Comparison of ENCODE assay signal across 21 cellular contexts in the genomic region with DNA sequence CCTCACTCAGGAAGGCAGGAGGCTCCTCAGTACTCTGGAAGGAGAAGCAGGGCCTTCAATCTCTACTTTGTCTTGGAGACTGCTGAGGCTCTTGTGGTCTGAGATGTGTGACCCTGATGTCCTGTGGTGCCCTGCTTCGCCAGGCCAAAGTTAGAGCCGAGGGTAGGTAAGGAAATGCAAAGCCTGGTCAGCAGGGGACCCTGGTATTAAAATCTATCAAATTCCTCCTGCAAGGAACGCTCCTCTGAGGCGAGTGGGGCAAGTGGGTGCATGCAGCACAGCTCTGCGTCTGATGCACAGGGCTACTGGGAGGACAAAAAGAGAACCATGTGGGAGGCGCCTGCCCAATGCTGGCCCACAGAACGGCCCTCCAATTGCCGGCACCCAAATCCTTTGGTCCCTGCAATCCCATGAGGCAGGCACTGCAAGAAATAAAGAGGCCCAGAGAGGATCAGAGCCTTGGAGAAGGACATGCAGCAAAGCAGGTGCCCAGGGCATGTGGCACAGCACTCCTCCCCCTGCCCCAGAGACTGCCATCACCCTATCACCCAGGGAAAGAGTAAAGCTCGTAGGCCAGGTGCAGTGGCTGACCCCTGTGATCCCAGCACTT. TPM values are rescaled to one million over a fixed set of nuclear protein-coding genes. Genes with fewer than 3 reads are reported as not detected.
DNase-seq lines count a peak whose midpoint lies in the region; ATAC-seq and TF ChIP-seq lines count a peak whose summit lies in the region.
"Had no signal": no experiment of that assay in that cellular context is flagged by ENCODE, and none has a peak within 500 bp of the region (broad histone marks: within the 10 kb centered on the region; RNA-seq: fewer than 3 reads in every experiment).

No MANE protein-coding gene starts in this region.

- intact Hi-C loops in left cardiac atrium (cut with DNase I) (no loop called here), Right ventricle myocardium inferior (cut with DNase I) (no loop called here)

- no peak overlapping the region for H3K4me3 ChIP-seq in WERI-Rb-1 (ENCODE audit: low read depth, low read length)
- H3K4me3 ChIP-seq: breast epithelium, gastroesophageal sphincter, testis had no signal

- H3K4me1 Mint-ChIP-seq in WTC11, result peaks cover 27% of the 10 kb centered on the region

- ATAC-seq in left cardiac atrium (no peak), Right ventricle myocardium inferior (no peak), WTC11 (peak; percentile 23), GM19463 (IDR thresholded peaks at IDR 0.05; ENCODE audit: unreplicated experiment) (no peak), GM18519 (IDR thresholded peaks at IDR 0.05; ENCODE audit: low FRiP score, unreplicated experiment) (no peak)
- ATAC-seq: gastroesophageal sphincter, left lobe of liver had no signal

- H3K27ac Mint-ChIP-seq in WTC11, result no peak overlapping the region

- H3K27ac ChIP-seq in WERI-Rb-1, result no peak overlapping the region
- H3K27ac ChIP-seq: breast epithelium, gastroesophageal sphincter, KMS-11, neutrophil, testis had no signal

- H3K36me3 ChIP-seq in WERI-Rb-1, result no peaks in the 10 kb centered on the region
- H3K36me3 ChIP-seq: breast epithelium, gastroesophageal sphincter, neutrophil had no signal

- peak; percentile 3 for DNase-seq in left cardiac atrium
- no peak for DNase-seq in Right ventricle myocardium inferior (ENCODE audit: missing footprints)
- no peak for DNase-seq in WTC11 (ENCODE audit: low spot score)
- DNase-seq in mesenteric fat pad (ENCODE audit: low spot score), result peak; percentile 62
- no peak for DNase-seq in WERI-Rb-1
- DNase-seq: activated CD4-positive, alpha-beta T cell treated with anti-CD3 and anti-CD28 coated beads, Interleukin-2, amount 50 U/mL, for 1 hour; activated T-cell treated with anti-CD3 and anti-CD28 coated beads, Interleukin-2, amount 50 U/mL, for 48 hours; erythroblast; NCI-H1048; NCI-H2029; NCI-H446 treated with DMSO at 0.1 percent for 48 hours; NK-92 treated with Interleukin-12 subunit alpha and Interleukin-12 subunit beta, amount 100 ng/mL, for 24 hours; testis had no signal

- POLR2A ChIA-PET in WTC11 (lab: Charles Lee), result no interaction called here

- H3K36me3 Mint-ChIP-seq in WTC11, result no peaks in the 10 kb centered on the region

- H3K9me3 Mint-ChIP-seq in WTC11, result no peaks in the 10 kb centered on the region

- H3K27me3 ChIP-seq in WERI-Rb-1 (ENCODE audit: insufficient read depth, low read depth, severe bottlenecking), result no peaks in the 10 kb centered on the region
- H3K27me3 ChIP-seq: breast epithelium, gastroesophageal sphincter, neutrophil, testis had no signal

- H3K27me3 Mint-ChIP-seq in WTC11 (ENCODE audit: low read depth), result peaks cover 5% of the 10 kb centered on the region

- H3K9me3 ChIP-seq in WERI-Rb-1 (ENCODE audit: severe bottlenecking), result no peaks in the 10 kb centered on the region
- H3K9me3 ChIP-seq: breast epithelium, Caco-2, gastroesophageal sphincter, neutrophil, testis had no signal

- no peak overlapping the region for H3K4me3 Mint-ChIP-seq in WTC11

- TF ChIP-seq CTCF in WTC11 (IDR thresholded peaks at IDR 0.05), result no peak
- no peak for TF ChIP-seq CTCF in WERI-Rb-1 (IDR thresholded peaks at IDR 0.05; ENCODE audit: low read depth, low read length)

- CTCF ChIA-PET in WTC11 (lab: Charles Lee), result interaction anchor here (0.5 kb wide), 1 partner anchor 156 kb away, joined by 4 read pairs; no protein-coding TSS in a partner anchor

TF ChIP-seq in WTC11, 78 proteins besides CTCF, POLR2A, EP300 and RAD21:
- TF ChIP-seq KAT7 (CRISPR knock-in tag; IDR thresholded peaks at IDR 0.05; ENCODE audit: borderline replicate concordance) (no peak), ATF2 (CRISPR knock-in tag; IDR thresholded peaks at IDR 0.05; ENCODE audit: borderline replicate concordance, low read depth) (no peak), PRRX2 (CRISPR knock-in tag; IDR thresholded peaks at IDR 0.05) (no peak), ZMAT4 (CRISPR knock-in tag; IDR thresholded peaks at IDR 0.05) (no peak), NFE2L1 (CRISPR knock-in tag; IDR thresholded peaks at IDR 0.05) (no peak), ESRRA (CRISPR knock-in tag; IDR thresholded peaks at IDR 0.05; ENCODE audit: borderline replicate concordance) (no peak), ZNF138 (CRISPR knock-in tag; conservative IDR thresholded peaks at IDR 0.05) (no peak), OVOL2 (CRISPR knock-in tag; IDR thresholded peaks at IDR 0.05; ENCODE audit: borderline replicate concordance) (no peak), GTF2I (CRISPR knock-in tag; conservative IDR thresholded peaks at IDR 0.05) (no peak), HMGA2 (CRISPR knock-in tag; IDR thresholded peaks at IDR 0.05) (no peak), ZNF396 (CRISPR knock-in tag; IDR thresholded peaks at IDR 0.05; ENCODE audit: borderline replicate concordance) (no peak), SMAD4 (CRISPR knock-in tag; IDR thresholded peaks at IDR 0.05) (no peak)
- TF ChIP-seq, protein P1, sequence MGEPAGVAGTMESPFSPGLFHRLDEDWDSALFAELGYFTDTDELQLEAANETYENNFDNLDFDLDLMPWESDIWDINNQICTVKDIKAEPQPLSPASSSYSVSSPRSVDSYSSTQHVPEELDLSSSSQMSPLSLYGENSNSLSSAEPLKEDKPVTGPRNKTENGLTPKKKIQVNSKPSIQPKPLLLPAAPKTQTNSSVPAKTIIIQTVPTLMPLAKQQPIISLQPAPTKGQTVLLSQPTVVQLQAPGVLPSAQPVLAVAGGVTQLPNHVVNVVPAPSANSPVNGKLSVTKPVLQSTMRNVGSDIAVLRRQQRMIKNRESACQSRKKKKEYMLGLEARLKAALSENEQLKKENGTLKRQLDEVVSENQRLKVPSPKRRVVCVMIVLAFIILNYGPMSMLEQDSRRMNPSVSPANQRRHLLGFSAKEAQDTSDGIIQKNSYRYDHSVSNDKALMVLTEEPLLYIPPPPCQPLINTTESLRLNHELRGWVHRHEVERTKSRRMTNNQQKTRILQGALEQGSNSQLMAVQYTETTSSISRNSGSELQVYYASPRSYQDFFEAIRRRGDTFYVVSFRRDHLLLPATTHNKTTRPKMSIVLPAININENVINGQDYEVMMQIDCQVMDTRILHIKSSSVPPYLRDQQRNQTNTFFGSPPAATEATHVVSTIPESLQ (CRISPR knock-in tag; IDR thresholded peaks at IDR 0.05), result no peak
- TF ChIP-seq, protein P2, sequence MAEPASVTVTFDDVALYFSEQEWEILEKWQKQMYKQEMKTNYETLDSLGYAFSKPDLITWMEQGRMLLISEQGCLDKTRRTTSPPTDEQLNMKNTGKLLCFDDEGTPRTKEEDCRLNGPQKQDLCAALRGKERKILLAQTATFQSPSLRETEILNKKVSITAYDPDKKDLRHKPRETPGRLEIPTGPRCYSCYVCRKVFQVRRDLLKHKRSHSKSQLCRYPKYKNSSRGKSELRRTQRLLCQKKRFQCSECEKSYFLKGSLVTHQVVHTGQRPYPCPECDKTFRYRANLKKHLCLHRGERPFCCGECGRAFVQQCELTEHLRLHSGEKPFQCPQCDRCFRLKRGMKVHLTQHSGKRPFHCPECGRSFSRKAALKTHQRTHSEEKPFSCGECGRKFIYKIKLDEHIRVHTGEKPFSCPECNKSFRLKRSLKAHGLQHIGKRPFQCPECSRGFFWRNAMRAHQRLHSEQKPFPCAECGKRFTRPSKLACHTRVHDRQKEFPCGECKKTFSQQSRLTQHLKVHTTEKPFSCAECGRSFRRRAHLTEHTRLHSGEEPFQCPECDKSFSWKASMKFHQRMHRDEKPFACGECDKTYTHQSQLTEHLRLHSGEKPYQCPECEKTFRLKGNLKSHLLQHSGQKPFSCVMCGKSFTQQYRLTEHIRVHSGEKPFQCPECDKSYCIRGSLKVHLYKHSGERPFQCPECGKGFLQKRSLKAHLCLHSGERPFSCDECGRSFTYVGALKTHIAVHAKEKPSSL (CRISPR knock-in tag; conservative IDR thresholded peaks at IDR 0.05), result no peak
- TF ChIP-seq, protein P3, sequence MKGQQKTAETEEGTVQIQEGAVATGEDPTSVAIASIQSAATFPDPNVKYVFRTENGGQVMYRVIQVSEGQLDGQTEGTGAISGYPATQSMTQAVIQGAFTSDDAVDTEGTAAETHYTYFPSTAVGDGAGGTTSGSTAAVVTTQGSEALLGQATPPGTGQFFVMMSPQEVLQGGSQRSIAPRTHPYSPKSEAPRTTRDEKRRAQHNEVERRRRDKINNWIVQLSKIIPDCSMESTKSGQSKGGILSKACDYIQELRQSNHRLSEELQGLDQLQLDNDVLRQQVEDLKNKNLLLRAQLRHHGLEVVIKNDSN (CRISPR knock-in tag; IDR thresholded peaks at IDR 0.05), result no peak
TF ChIP-seq in WTC11: peak in this region for 0.

RNA-seq across cellular contexts. Expression of gene ZMIZ1, which starts 23.1 kb away (rescaled TPM):
- total RNA-seq in left cardiac atrium (10 to 100 TPM; 51.4 to 58.0 TPM), Right ventricle myocardium inferior (48.8 TPM), WTC11 (2021) (34.3 to 44.4 TPM (median 35.2 TPM) in 3 replicates), mesenteric fat pad (81.1 TPM)

Comparison
In these comparisons a context has a peak if more than half of its experiments do, and no peak if none do; other contexts are left out.
1. DNase-seq: peak in left cardiac atrium (single experiment) and mesenteric fat pad (single experiment); none in Right ventricle myocardium inferior (single experiment), WTC11 (single experiment) and WERI-Rb-1 (single experiment).